In genomic region chr17:73091410-73091769, GRCh38 we compare ENCODE assay signal across 1 cellular context.
A peak's percentile ranks its signal among the peaks of the same experiment; 100 is the strongest.
TF ChIP-seq lines count a peak whose summit lies in the region.

No MANE protein-coding gene starts in this region.

TF ChIP-seq in HepG2, 621 proteins besides CTCF, POLR2A, EP300 and RAD21 (continued from another document):
- TF ChIP-seq ZNF564 (CRISPR knock-in tag; IDR thresholded peaks at IDR 0.05): no peak
- TF ChIP-seq ASH2L (IDR thresholded peaks at IDR 0.05; ENCODE audit: insufficient read length, low read depth, low read length): no peak
- TF ChIP-seq ZNF180 (CRISPR knock-in tag; IDR thresholded peaks at IDR 0.05; ENCODE audit: borderline replicate concordance, low read depth): no peak
- TF ChIP-seq, protein P1, sequence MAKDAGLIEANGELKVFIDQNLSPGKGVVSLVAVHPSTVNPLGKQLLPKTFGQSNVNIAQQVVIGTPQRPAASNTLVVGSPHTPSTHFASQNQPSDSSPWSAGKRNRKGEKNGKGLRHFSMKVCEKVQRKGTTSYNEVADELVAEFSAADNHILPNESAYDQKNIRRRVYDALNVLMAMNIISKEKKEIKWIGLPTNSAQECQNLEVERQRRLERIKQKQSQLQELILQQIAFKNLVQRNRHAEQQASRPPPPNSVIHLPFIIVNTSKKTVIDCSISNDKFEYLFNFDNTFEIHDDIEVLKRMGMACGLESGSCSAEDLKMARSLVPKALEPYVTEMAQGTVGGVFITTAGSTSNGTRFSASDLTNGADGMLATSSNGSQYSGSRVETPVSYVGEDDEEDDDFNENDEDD (CRISPR knock-in tag; IDR thresholded peaks at IDR 0.05; ENCODE audit: borderline replicate concordance): no peak
- TF ChIP-seq, protein P2, sequence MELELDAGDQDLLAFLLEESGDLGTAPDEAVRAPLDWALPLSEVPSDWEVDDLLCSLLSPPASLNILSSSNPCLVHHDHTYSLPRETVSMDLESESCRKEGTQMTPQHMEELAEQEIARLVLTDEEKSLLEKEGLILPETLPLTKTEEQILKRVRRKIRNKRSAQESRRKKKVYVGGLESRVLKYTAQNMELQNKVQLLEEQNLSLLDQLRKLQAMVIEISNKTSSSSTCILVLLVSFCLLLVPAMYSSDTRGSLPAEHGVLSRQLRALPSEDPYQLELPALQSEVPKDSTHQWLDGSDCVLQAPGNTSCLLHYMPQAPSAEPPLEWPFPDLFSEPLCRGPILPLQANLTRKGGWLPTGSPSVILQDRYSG (CRISPR knock-in tag; IDR thresholded peaks at IDR 0.05): no peak
- TF ChIP-seq ZNF891 (CRISPR knock-in tag; IDR thresholded peaks at IDR 0.05): no peak
- TF ChIP-seq ZMYM2 (CRISPR knock-in tag; IDR thresholded peaks at IDR 0.05): no peak
- no peak for TF ChIP-seq EEA1 (CRISPR knock-in tag; IDR thresholded peaks at IDR 0.05; ENCODE audit: borderline replicate concordance)
- no peak for TF ChIP-seq SRY (CRISPR knock-in tag; IDR thresholded peaks at IDR 0.05)
- TF ChIP-seq HDAC6 (IDR thresholded peaks at IDR 0.05; ENCODE audit: low read depth, low read length): no peak
- peak; percentile 4 for TF ChIP-seq AGO2 (optimal IDR thresholded peaks at IDR 0.05; ENCODE audit: low read depth, low read length)
- TF ChIP-seq SAFB2 (CRISPR knock-in tag; IDR thresholded peaks at IDR 0.05; ENCODE audit: borderline replicate concordance, low read depth): no peak
- no peak for TF ChIP-seq PBX3 (CRISPR knock-in tag; IDR thresholded peaks at IDR 0.05; ENCODE audit: borderline replicate concordance)
- TF ChIP-seq ZNF282 (IDR thresholded peaks at IDR 0.05; ENCODE audit: partially characterized antibody): no peak
- no peak for TF ChIP-seq MLXIP (CRISPR knock-in tag; IDR thresholded peaks at IDR 0.05; ENCODE audit: borderline replicate concordance)
- TF ChIP-seq ZNF329 (CRISPR knock-in tag; IDR thresholded peaks at IDR 0.05; ENCODE audit: low read depth): no peak
- TF ChIP-seq ZFP36L2 (CRISPR knock-in tag; IDR thresholded peaks at IDR 0.05): no peak
- TF ChIP-seq, protein P3, sequence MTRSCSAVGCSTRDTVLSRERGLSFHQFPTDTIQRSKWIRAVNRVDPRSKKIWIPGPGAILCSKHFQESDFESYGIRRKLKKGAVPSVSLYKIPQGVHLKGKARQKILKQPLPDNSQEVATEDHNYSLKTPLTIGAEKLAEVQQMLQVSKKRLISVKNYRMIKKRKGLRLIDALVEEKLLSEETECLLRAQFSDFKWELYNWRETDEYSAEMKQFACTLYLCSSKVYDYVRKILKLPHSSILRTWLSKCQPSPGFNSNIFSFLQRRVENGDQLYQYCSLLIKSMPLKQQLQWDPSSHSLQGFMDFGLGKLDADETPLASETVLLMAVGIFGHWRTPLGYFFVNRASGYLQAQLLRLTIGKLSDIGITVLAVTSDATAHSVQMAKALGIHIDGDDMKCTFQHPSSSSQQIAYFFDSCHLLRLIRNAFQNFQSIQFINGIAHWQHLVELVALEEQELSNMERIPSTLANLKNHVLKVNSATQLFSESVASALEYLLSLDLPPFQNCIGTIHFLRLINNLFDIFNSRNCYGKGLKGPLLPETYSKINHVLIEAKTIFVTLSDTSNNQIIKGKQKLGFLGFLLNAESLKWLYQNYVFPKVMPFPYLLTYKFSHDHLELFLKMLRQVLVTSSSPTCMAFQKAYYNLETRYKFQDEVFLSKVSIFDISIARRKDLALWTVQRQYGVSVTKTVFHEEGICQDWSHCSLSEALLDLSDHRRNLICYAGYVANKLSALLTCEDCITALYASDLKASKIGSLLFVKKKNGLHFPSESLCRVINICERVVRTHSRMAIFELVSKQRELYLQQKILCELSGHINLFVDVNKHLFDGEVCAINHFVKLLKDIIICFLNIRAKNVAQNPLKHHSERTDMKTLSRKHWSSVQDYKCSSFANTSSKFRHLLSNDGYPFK (CRISPR knock-in tag; IDR thresholded peaks at IDR 0.05; ENCODE audit: borderline replicate concordance): no peak
- no peak for TF ChIP-seq XRCC5 (optimal IDR thresholded peaks at IDR 0.05; ENCODE audit: low read length)
- TF ChIP-seq MAF1 (CRISPR knock-in tag; IDR thresholded peaks at IDR 0.05; ENCODE audit: borderline replicate concordance): no peak
- no peak for TF ChIP-seq FOXJ3 (CRISPR knock-in tag; IDR thresholded peaks at IDR 0.05; ENCODE audit: borderline replicate concordance)
- no peak for TF ChIP-seq ATAD3A (CRISPR knock-in tag; IDR thresholded peaks at IDR 0.05)
- no peak for TF ChIP-seq ZNF577 (CRISPR knock-in tag; IDR thresholded peaks at IDR 0.05; ENCODE audit: borderline replicate concordance, low read depth)
- TF ChIP-seq RXRB (CRISPR knock-in tag; IDR thresholded peaks at IDR 0.05; ENCODE audit: borderline replicate concordance): no peak
- no peak for TF ChIP-seq MEIS1 (CRISPR knock-in tag; IDR thresholded peaks at IDR 0.05; ENCODE audit: borderline replicate concordance)
- TF ChIP-seq MBD4 (IDR thresholded peaks at IDR 0.05; ENCODE audit: borderline replicate concordance, low read length): no peak
- no peak for TF ChIP-seq DBP (CRISPR knock-in tag; IDR thresholded peaks at IDR 0.05; ENCODE audit: not compliant biosample characterization)
- TF ChIP-seq NCOA2 (CRISPR knock-in tag; IDR thresholded peaks at IDR 0.05): no peak
- no peak for TF ChIP-seq RXRA (CRISPR knock-in tag; IDR thresholded peaks at IDR 0.05)
- TF ChIP-seq ZNF296 (CRISPR knock-in tag; conservative IDR thresholded peaks at IDR 0.05): no peak
- TF ChIP-seq, protein P4, sequence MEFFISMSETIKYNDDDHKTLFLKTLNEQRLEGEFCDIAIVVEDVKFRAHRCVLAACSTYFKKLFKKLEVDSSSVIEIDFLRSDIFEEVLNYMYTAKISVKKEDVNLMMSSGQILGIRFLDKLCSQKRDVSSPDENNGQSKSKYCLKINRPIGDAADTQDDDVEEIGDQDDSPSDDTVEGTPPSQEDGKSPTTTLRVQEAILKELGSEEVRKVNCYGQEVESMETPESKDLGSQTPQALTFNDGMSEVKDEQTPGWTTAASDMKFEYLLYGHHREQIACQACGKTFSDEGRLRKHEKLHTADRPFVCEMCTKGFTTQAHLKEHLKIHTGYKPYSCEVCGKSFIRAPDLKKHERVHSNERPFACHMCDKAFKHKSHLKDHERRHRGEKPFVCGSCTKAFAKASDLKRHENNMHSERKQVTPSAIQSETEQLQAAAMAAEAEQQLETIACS (CRISPR knock-in tag; IDR thresholded peaks at IDR 0.05): no peak
- TF ChIP-seq ZFP82 (CRISPR knock-in tag; IDR thresholded peaks at IDR 0.05; ENCODE audit: borderline replicate concordance): no peak
- TF ChIP-seq YY1 (IDR thresholded peaks at IDR 0.05; ENCODE audit: insufficient read depth, insufficient replicate concordance, low read depth, low read length): no peak
- no peak for TF ChIP-seq ZNF549 (CRISPR knock-in tag; IDR thresholded peaks at IDR 0.05)
- TF ChIP-seq, protein P5, sequence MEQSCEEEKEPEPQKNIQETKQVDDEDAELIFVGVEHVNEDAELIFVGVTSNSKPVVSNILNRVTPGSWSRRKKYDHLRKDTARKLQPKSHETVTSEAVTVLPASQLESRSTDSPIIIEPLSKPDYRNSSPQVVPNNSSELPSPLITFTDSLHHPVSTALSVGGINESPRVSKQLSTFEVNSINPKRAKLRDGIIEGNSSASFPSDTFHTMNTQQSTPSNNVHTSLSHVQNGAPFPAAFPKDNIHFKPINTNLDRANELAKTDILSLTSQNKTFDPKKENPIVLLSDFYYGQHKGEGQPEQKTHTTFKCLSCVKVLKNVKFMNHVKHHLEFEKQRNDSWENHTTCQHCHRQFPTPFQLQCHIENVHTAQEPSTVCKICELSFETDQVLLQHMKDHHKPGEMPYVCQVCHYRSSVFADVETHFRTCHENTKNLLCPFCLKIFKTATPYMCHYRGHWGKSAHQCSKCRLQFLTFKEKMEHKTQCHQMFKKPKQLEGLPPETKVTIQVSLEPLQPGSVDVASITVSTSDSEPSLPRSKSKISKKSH (CRISPR knock-in tag; IDR thresholded peaks at IDR 0.05; ENCODE audit: borderline replicate concordance): no peak
- TF ChIP-seq FLYWCH1 (CRISPR knock-in tag; IDR thresholded peaks at IDR 0.05): no peak
- no peak for TF ChIP-seq KDM1A (CRISPR knock-in tag; IDR thresholded peaks at IDR 0.05)
- peak; percentile 17; the same call in 1 of the 2 replicates for TF ChIP-seq ZNF546 (CRISPR knock-in tag; conservative IDR thresholded peaks at IDR 0.05)
- TF ChIP-seq SNRNP70 (IDR thresholded peaks at IDR 0.05; ENCODE audit: low read depth, low read length): no peak
- 0 out of 2 replicates have a peak, but pooled peaks have one; percentile 69 for TF ChIP-seq SNAI1 (CRISPR knock-in tag; IDR thresholded peaks at IDR 0.05; ENCODE audit: borderline replicate concordance)
- no peak for TF ChIP-seq PLRG1 (conservative IDR thresholded peaks at IDR 0.05)
- TF ChIP-seq ZBTB2 (CRISPR knock-in tag; IDR thresholded peaks at IDR 0.05; ENCODE audit: low read depth): no peak
- no peak for TF ChIP-seq ZNF552 (CRISPR knock-in tag; IDR thresholded peaks at IDR 0.05; ENCODE audit: borderline replicate concordance)
- TF ChIP-seq MTERF4 (CRISPR knock-in tag; IDR thresholded peaks at IDR 0.05): no peak
